In genomic region chr10:20959178-20959577, GRCh38 we compare ENCODE assay signal across 9 cellular contexts.
"Had no signal": no experiment of that assay in that cellular context is flagged by ENCODE, and none has a peak within 500 bp of the region (broad histone marks: within the 10 kb centered on the region; RNA-seq: fewer than 3 reads in every experiment).

No MANE protein-coding gene starts in this region.

- DNase-seq: GM23248, GOT3, H7, H9, HCEC 1CT, HFFc6 had no signal

- H3K27ac ChIP-seq: GM23248 had no signal

- H3K9me3 ChIP-seq: HAP-1 had no signal

- H3K9ac ChIP-seq: GM23248 had no signal

- H3K4me3 Mint-ChIP-seq: GM23338, H9, HFFc6 had no signal

- H3K27ac Mint-ChIP-seq: GM23338, H9, HFFc6 had no signal

- ATAC-seq: GM23338, HCT116 had no signal

- H3K4me2 ChIP-seq: GM23338 had no signal

- H2AFZ ChIP-seq: GM23248, GM23338 had no signal

- H3K36me3 ChIP-seq: HAP-1 had no signal

- H3K4me3 ChIP-seq: GM23248, GM23338, HAP-1 had no signal
